Comparison of ENCODE assay signal across 25 cellular contexts in genomic region chr3:147934316-147935188, GRCh38.
DNase-seq lines count a peak whose midpoint lies in the region; ATAC-seq and TF ChIP-seq lines count a peak whose summit lies in the region.
"Had no signal": no experiment of that assay in that cellular context is flagged by ENCODE, and none has a peak within 500 bp of the region (broad histone marks: within the 10 kb centered on the region; RNA-seq: fewer than 3 reads in every experiment).

No MANE protein-coding gene starts in this region.

- 0% methylated on average over 1 of the region's 4 CpGs for WGBS in HUES64

- H3K4me1 Mint-ChIP-seq in GM23338 (peaks cover 79% of the 10 kb centered on the region), immature natural killer cell (no peaks in the 10 kb centered on the region)
- H3K4me1 Mint-ChIP-seq: CD4-positive, CD25-positive, alpha-beta regulatory T cell; IgD-negative memory B cell; naive B cell had no signal

- no peaks in the 10 kb centered on the region for H3K9me3 Mint-ChIP-seq in GM23338
- H3K9me3 Mint-ChIP-seq in immature natural killer cell = peaks cover 0 to 17% (median under 1%) of the 10 kb centered on the region in 6 donors
- H3K9me3 Mint-ChIP-seq: activated CD8-positive, alpha-beta T cell treated with anti-CD3 and anti-CD28 coated beads for 36 hours; naive B cell had no signal

- H3K4me3 Mint-ChIP-seq in GM23338 (peak overlapping the region; percentile 28), immature natural killer cell (no peak overlapping the region)
- H3K4me3 Mint-ChIP-seq: activated CD8-positive, alpha-beta T cell treated with anti-CD3 and anti-CD28 coated beads for 36 hours; CD4-positive, CD25-positive, alpha-beta regulatory T cell; IgD-negative memory B cell; naive B cell; stimulated activated naive CD8-positive, alpha-beta T cell treated with anti-CD3 and anti-CD28 coated beads, Interleukin-15, Interleukin-2, amounts not matched to agents 100 ng/mL and 50 ng/mL, for 24 hours had no signal

- H3K4me1 ChIP-seq in GM23338 (ENCODE audit: insufficient read depth) (peaks cover 82% of the 10 kb centered on the region), HUES64 (ENCODE audit: insufficient read depth, low read length) (peaks cover 97% of the 10 kb centered on the region), NT2/D1 (ENCODE audit: insufficient read depth, insufficient read length) (no peaks in the 10 kb centered on the region), iPS-18a (ENCODE audit: control insufficient read depth, low read depth, low read length) (peaks cover 79% of the 10 kb centered on the region)
- H3K4me1 ChIP-seq: body of pancreas, gastroesophageal sphincter had no signal

- H3K9ac ChIP-seq in HUES64 (ENCODE audit: low read depth, low read length) (peak overlapping the region; percentile 15; the same call in 1 of the 2 replicates), NT2/D1 (ENCODE audit: insufficient read length, low read depth) (no peak overlapping the region), iPS-18a (ENCODE audit: low read length) (peak overlapping the region; percentile 55)

- H3K27ac Mint-ChIP-seq in GM23338 (peak overlapping the region; percentile 97), immature natural killer cell (no peak overlapping the region)
- H3K27ac Mint-ChIP-seq: activated CD8-positive, alpha-beta T cell treated with anti-CD3 and anti-CD28 coated beads for 36 hours; IgD-negative memory B cell; naive B cell; stimulated activated naive CD8-positive, alpha-beta T cell treated with anti-CD3 and anti-CD28 coated beads, Interleukin-15, Interleukin-2, amounts not matched to agents 100 ng/mL and 50 ng/mL, for 24 hours had no signal

- H2AFZ ChIP-seq in GM23338 = no peak overlapping the region

- H3F3A ChIP-seq in GM23338 (replicated peaks; ENCODE audit: low read depth) = no peaks in the 10 kb centered on the region

- no peak for TF ChIP-seq CTCF in GM23338 (conservative IDR thresholded peaks at IDR 0.05; ENCODE audit: low read depth in 2 of 2)

- peak overlapping the region; percentile 54 for H3K4me2 ChIP-seq in GM23338

- H3K9me3 ChIP-seq in HUES64 (ENCODE audit: insufficient read depth, low read depth, low read length) = no peaks in the 10 kb centered on the region
- no peaks in the 10 kb centered on the region for H3K9me3 ChIP-seq in NT2/D1 (ENCODE audit: insufficient read depth, low read length)
- no peaks in the 10 kb centered on the region for H3K9me3 ChIP-seq in iPS-18a (ENCODE audit: control insufficient read depth, low read depth, low read length)
- H3K9me3 ChIP-seq: body of pancreas, gastroesophageal sphincter, tibial artery had no signal

- H3K36me3 ChIP-seq in GM23338 (ENCODE audit: insufficient read depth) = no peaks in the 10 kb centered on the region
- no peaks in the 10 kb centered on the region for H3K36me3 ChIP-seq in HUES64 (ENCODE audit: insufficient read depth, low read length)
- no peaks in the 10 kb centered on the region for H3K36me3 ChIP-seq in NT2/D1 (ENCODE audit: insufficient read depth, insufficient read length, low read length)
- no peaks in the 10 kb centered on the region for H3K36me3 ChIP-seq in iPS-18a (ENCODE audit: control insufficient read depth, low read depth, low read length)
- H3K36me3 ChIP-seq: gastroesophageal sphincter, tibial artery had no signal

- DNase-seq in GM23338 (ENCODE audit: low spot score) = peak; percentile 85
- DNase-seq in NT2/D1 (ENCODE audit: low read depth, low spot score) = peak; percentile 68
- no peak for DNase-seq in immature natural killer cell
- DNase-seq: activated CD8-positive, alpha-beta T cell treated with anti-CD3 and anti-CD28 coated beads for 36 hours; activated gamma-delta T cell treated with Interleukin-2 at 50 U/mL for 16 hours; activated T-cell treated with anti-CD3 and anti-CD28 coated beads for 4 hours; body of pancreas; CD4-positive, CD25-positive, alpha-beta regulatory T cell; effector CD8-positive, alpha-beta T cell; GDM1; naive B cell; NCI-H187 treated with DMSO at 0.1 percent for 48 hours; NCI-H524; tibial artery had no signal

- ATAC-seq in GM23338 (peak; percentile 96), HG02588 (IDR thresholded peaks at IDR 0.05; ENCODE audit: unreplicated experiment) (no peak), GM21786 (IDR thresholded peaks at IDR 0.05; ENCODE audit: unreplicated experiment) (no peak), HG03521 (IDR thresholded peaks at IDR 0.05; ENCODE audit: unreplicated experiment) (no peak)
- ATAC-seq: activated CD4-positive, CD25-positive, alpha-beta regulatory T cell treated with anti-CD3 and anti-CD28 coated beads, Interleukin-2, amount 50 U/mL, for 24 hours; activated CD8-positive, alpha-beta T cell treated with anti-CD3 and anti-CD28 coated beads for 36 hours; body of pancreas; esophagus mucosa; gastroesophageal sphincter; left lobe of liver had no signal

- H3K27me3 ChIP-seq in GM23338 (ENCODE audit: insufficient read depth) (no peaks in the 10 kb centered on the region), HUES64 (ENCODE audit: insufficient read depth, low read length) (no peaks in the 10 kb centered on the region), NT2/D1 (ENCODE audit: insufficient read depth, insufficient read length) (no peaks in the 10 kb centered on the region), iPS-18a (ENCODE audit: control insufficient read depth, insufficient read depth, low read length) (no peaks in the 10 kb centered on the region)
- H3K27me3 ChIP-seq: body of pancreas, gastroesophageal sphincter, tibial artery had no signal

- H4K20me1 ChIP-seq in GM23338 (replicated peaks; ENCODE audit: insufficient read depth) = no peaks in the 10 kb centered on the region

- H3K9me2 ChIP-seq in GM23338 (ENCODE audit: insufficient read depth) = no peaks in the 10 kb centered on the region

- H3K4me3 ChIP-seq in GM23338 = peak overlapping the region; percentile 21
- peak overlapping the region; percentile 12; the same call in 1 of the 2 replicates for H3K4me3 ChIP-seq in HUES64 (ENCODE audit: low read length)
- H3K4me3 ChIP-seq in NT2/D1 (ENCODE audit: insufficient read length, low read depth) = no peak overlapping the region
- peak overlapping the region; percentile 47 for H3K4me3 ChIP-seq in iPS-18a (ENCODE audit: low read length)
- H3K4me3 ChIP-seq: body of pancreas, gastroesophageal sphincter, tibial artery had no signal

- no peaks in the 10 kb centered on the region for H3K36me3 Mint-ChIP-seq in GM23338 (ENCODE audit: low read depth)
- H3K36me3 Mint-ChIP-seq in immature natural killer cell = no peaks in the 10 kb centered on the region
- H3K36me3 Mint-ChIP-seq: CD4-positive, CD25-positive, alpha-beta regulatory T cell; IgD-negative memory B cell; naive B cell had no signal

- H3K27ac ChIP-seq in GM23338 (ENCODE audit: low read depth) (peak overlapping the region; percentile 94), HUES64 (ENCODE audit: low read depth, low read length) (peak overlapping the region; percentile 76), iPS-18a (ENCODE audit: low read length) (peak overlapping the region; percentile 89)
- H3K27ac ChIP-seq: body of pancreas, gastroesophageal sphincter, tibial artery had no signal

- H3K79me2 ChIP-seq in GM23338 (replicated peaks; ENCODE audit: insufficient read depth) = no peaks in the 10 kb centered on the region

- H3K27me3 Mint-ChIP-seq in GM23338 (ENCODE audit: insufficient read depth, low read depth, poor library complexity) (no peaks in the 10 kb centered on the region), immature natural killer cell (ENCODE audit: low read depth in 3 of 3) (peaks cover 0 to 2% (median 0%) of the 10 kb centered on the region in 3 donors)
- H3K27me3 Mint-ChIP-seq: activated CD8-positive, alpha-beta T cell treated with anti-CD3 and anti-CD28 coated beads for 36 hours; CD4-positive, CD25-positive, alpha-beta regulatory T cell; IgD-negative memory B cell; naive B cell; stimulated activated naive CD8-positive, alpha-beta T cell treated with anti-CD3 and anti-CD28 coated beads, Interleukin-15, Interleukin-2, amounts not matched to agents 100 ng/mL and 50 ng/mL, for 24 hours had no signal

TF ChIP-seq in GM23338, 12 proteins besides CTCF, POLR2A, EP300 and RAD21 (continues in another document):
- TF ChIP-seq ZNF114 (CRISPR knock-in tag; IDR thresholded peaks at IDR 0.05) (peak; percentile 66; the same call in 1 of the 2 replicates), EZH2 (IDR thresholded peaks at IDR 0.05; ENCODE audit: low read depth, unreplicated experiment) (no peak), EZH2phosphoT487 (IDR thresholded peaks at IDR 0.05; ENCODE audit: unreplicated experiment) (no peak), STAT1 (IDR thresholded peaks at IDR 0.05; ENCODE audit: unreplicated experiment) (no peak), POLR2AphosphoS5 (IDR thresholded peaks at IDR 0.05; ENCODE audit: low read depth) (no peak), ETS1 (IDR thresholded peaks at IDR 0.05) (peak; percentile 7), CREB1 (CRISPR knock-in tag; IDR thresholded peaks at IDR 0.05; ENCODE audit: low read depth) (no peak), NANOG (IDR thresholded peaks at IDR 0.05; ENCODE audit: borderline replicate concordance) (peak; percentile 94)

Comparison
In these comparisons a context has a peak if more than half of its experiments do, and no peak if none do; other contexts are left out.
1. DNase-seq: peak in GM23338 (single experiment) and NT2/D1 (single experiment); none in immature natural killer cell (0 of 3).
2. Peak in every context shown above with its lines, with median percentiles within 50 percentile points of each other: H3K27ac ChIP-seq.